Comparison of ENCODE assay signal across 21 cellular contexts in genomic region chr19:17086129-17086528, GRCh38. TPM values are rescaled to one million over a fixed set of nuclear protein-coding genes. Genes with fewer than 3 reads are reported as not detected.
A peak's percentile ranks its signal among the peaks of the same experiment; 100 is the strongest.
DNase-seq lines count a peak whose midpoint lies in the region; ATAC-seq and TF ChIP-seq lines count a peak whose summit lies in the region.
"Had no signal": no experiment of that assay in that cellular context is flagged by ENCODE, and none has a peak within 500 bp of the region (broad histone marks: within the 10 kb centered on the region; RNA-seq: fewer than 3 reads in every experiment).

No MANE protein-coding gene starts in this region.

- H3K4me2 ChIP-seq in neuronal stem cell (ENCODE audit: insufficient read depth, low read length, poor library complexity, severe bottlenecking): no peak overlapping the region

- in situ Hi-C loops in GM13977 (cut with MboI; ENCODE audit: low pct_unique_long_range_greater_than_20kb, low sequenced_read_pairs, unreplicated experiment): no loop called here

- TF ChIP-seq POLR2A in esophagus muscularis mucosa (IDR thresholded peaks at IDR 0.05; ENCODE audit: low read depth): no peak

- no peak overlapping the region for H2AK5ac ChIP-seq in neuronal stem cell (ENCODE audit: low read depth, low read length)

- H4K8ac ChIP-seq in neuronal stem cell (ENCODE audit: low read depth, low read length): no peak overlapping the region

- H3K36me3 ChIP-seq in esophagus muscularis mucosa (peaks cover 0 to 17% (median 11%) of the 10 kb centered on the region in 4 donors), neuronal stem cell (replicated peaks in 1 of 2; ENCODE audit: control insufficient read depth in 2 of 2, insufficient read depth in 2 of 2, low read length in 2 of 2) (peaks cover 2 to 52% of the 10 kb centered on the region in 2 donors), ascending aorta (peaks cover 0 to 7% of the 10 kb centered on the region in 2 donors)

- no peak overlapping the region for H2BK120ac ChIP-seq in neuronal stem cell (ENCODE audit: low read depth, low read length)

- H3K4me3 Mint-ChIP-seq in T-helper 17 cell (no peak overlapping the region), Calu3 (ENCODE audit: low read depth, unreplicated experiment) (no peak overlapping the region)
- H3K4me3 Mint-ChIP-seq: activated CD4-positive, alpha-beta memory T cell treated with anti-CD3 and anti-CD28 coated beads for 36 hours; HFFc6; stimulated activated naive CD8-positive, alpha-beta T cell treated with anti-CD3 and anti-CD28 coated beads, Interleukin-15, amount 100 ng/mL, for 72 hours; T-helper 2 cell treated with Interferon-gamma antibody and Interleukin-4, amounts not matched to agents 5 μg/mL and 100 μg/mL, for 36 hours; WTC11 had no signal

- H3K4me3 ChIP-seq in esophagus muscularis mucosa (no peak overlapping the region), neuronal stem cell (ENCODE audit: low read length in 2 of 2) (no peak overlapping the region), ascending aorta (no peak overlapping the region)
- H3K4me3 ChIP-seq: lung, SK-N-MC had no signal

- BruUV-seq in Calu3 (replicated peaks; lab: Mats Ljungman, UMichigan): no TSS peak

- H3K27me3 ChIP-seq in esophagus muscularis mucosa (no peaks in the 10 kb centered on the region), neuronal stem cell (ENCODE audit: control insufficient read depth in 3 of 3, insufficient read depth in 3 of 3, low read depth in 1 of 3, low read length in 3 of 3) (no peaks in the 10 kb centered on the region), ascending aorta (no peaks in the 10 kb centered on the region)

- H2AFZ ChIP-seq in neuronal stem cell (ENCODE audit: low read length): no peak overlapping the region

- WGBS in esophagus muscularis mucosa: 83% methylated on average over 14 of the region's 14 CpGs
- WGBS in neuronal stem cell (ENCODE audit: extremely low coverage in 2 of 2, insufficient read length in 2 of 2, insufficient replicate concordance in 1 of 2), 2 donors: no CpG with 5 or more reads among the region's 14 CpGs

- CTCF ChIA-PET in Calu3 (lab: Charles Lee): no interaction called here

- H3K4me1 ChIP-seq in esophagus muscularis mucosa (peaks cover 24 to 78% (median 66%) of the 10 kb centered on the region in 4 donors), neuronal stem cell (ENCODE audit: control insufficient read depth in 2 of 2, insufficient read depth in 1 of 2, low read depth in 1 of 2, low read length in 2 of 2) (no peaks in the 10 kb centered on the region), ascending aorta (peaks cover 24 to 73% of the 10 kb centered on the region in 2 donors)

- no peak overlapping the region for H2BK12ac ChIP-seq in neuronal stem cell (ENCODE audit: low read length)

- no peak overlapping the region for H3K14ac ChIP-seq in neuronal stem cell (ENCODE audit: low read length)

- H3K27ac Mint-ChIP-seq in T-helper 17 cell (peak overlapping the region; percentile 11), Calu3 (ENCODE audit: unreplicated experiment) (no peak overlapping the region)
- H3K27ac Mint-ChIP-seq: activated CD4-positive, alpha-beta memory T cell treated with anti-CD3 and anti-CD28 coated beads for 36 hours; T-helper 2 cell treated with Interferon-gamma antibody and Interleukin-4, amounts not matched to agents 5 μg/mL and 100 μg/mL, for 36 hours; WTC11 had no signal

- no peak for TF ChIP-seq CTCF in esophagus muscularis mucosa (IDR thresholded peaks at IDR 0.05)
- no peak for TF ChIP-seq CTCF in Calu3 (IDR thresholded peaks at IDR 0.05; ENCODE audit: unreplicated experiment)
- no peak for TF ChIP-seq CTCF in ascending aorta (IDR thresholded peaks at IDR 0.05)
- no peak for TF ChIP-seq CTCF in GM13977 (IDR thresholded peaks at IDR 0.05; ENCODE audit: extremely low read depth, insufficient read depth, missing control alignments)

- no peak overlapping the region for H3K18ac ChIP-seq in neuronal stem cell (ENCODE audit: low read length)

- H2BK5ac ChIP-seq in neuronal stem cell (ENCODE audit: low read length): peak overlapping the region; percentile 43

- intact Hi-C loops in esophagus muscularis mucosa (cut with DNase I): no loop called here
- intact Hi-C loops in Calu3 (cut with micrococcal nuclease; ENCODE audit: unreplicated experiment): no loop called here
- intact Hi-C loops in ascending aorta (cut with DNase I): no loop called here

- H3K9ac ChIP-seq in neuronal stem cell (ENCODE audit: low read depth, low read length, poor library complexity): no peak overlapping the region

- H3K4ac ChIP-seq in neuronal stem cell (ENCODE audit: low read length): no peak overlapping the region

- no peaks in the 10 kb centered on the region for H3K36me3 Mint-ChIP-seq in T-helper 17 cell (ENCODE audit: low read depth)
- peaks cover 7% of the 10 kb centered on the region for H3K36me3 Mint-ChIP-seq in Calu3 (ENCODE audit: insufficient read depth, unreplicated experiment)
- H3K36me3 Mint-ChIP-seq: naive B cell had no signal

- TF ChIP-seq EP300 in esophagus muscularis mucosa (IDR thresholded peaks at IDR 0.05): no peak

- H3K9me3 ChIP-seq in T-helper 17 cell (ENCODE audit: control insufficient read depth, low read length, poor library complexity, severe bottlenecking) (no peaks in the 10 kb centered on the region), esophagus muscularis mucosa (no peaks in the 10 kb centered on the region), neuronal stem cell (replicated peaks in 1 of 2; ENCODE audit: control insufficient read depth in 2 of 2, insufficient read depth in 1 of 2, low read depth in 1 of 2, low read length in 2 of 2) (peaks cover 0 to 9% of the 10 kb centered on the region in 2 donors), ascending aorta (no peaks in the 10 kb centered on the region)

- peaks cover 11% of the 10 kb centered on the region for H3K79me1 ChIP-seq in neuronal stem cell (ENCODE audit: low read depth, low read length)

- peak overlapping the region in 3 of 4 donors; percentile 14 to 44 (median 15) for H3K27ac ChIP-seq in esophagus muscularis mucosa (replicated peaks in 1 of 4)
- no peak overlapping the region for H3K27ac ChIP-seq in neuronal stem cell (replicated peaks; ENCODE audit: low read length)
- peak overlapping the region in 1 of 2 donors; percentile 56 for H3K27ac ChIP-seq in ascending aorta
- H3K27ac ChIP-seq: SK-N-MC had no signal

- H2BK15ac ChIP-seq in neuronal stem cell (ENCODE audit: low read length): no peak overlapping the region

- H3K23ac ChIP-seq in neuronal stem cell (ENCODE audit: low read depth, low read length, poor library complexity): no peak overlapping the region

- H4K91ac ChIP-seq in neuronal stem cell (ENCODE audit: low read depth, low read length, poor library complexity): no peak overlapping the region

- no peaks in the 10 kb centered on the region for H3K9me3 Mint-ChIP-seq in Calu3 (ENCODE audit: low read depth, unreplicated experiment)
- H3K9me3 Mint-ChIP-seq: activated CD4-positive, alpha-beta memory T cell treated with anti-CD3 and anti-CD28 coated beads for 36 hours; HFFc6; naive B cell; stimulated activated naive CD8-positive, alpha-beta T cell treated with anti-CD3 and anti-CD28 coated beads, Interleukin-15, amount 100 ng/mL, for 72 hours; T-helper 2 cell treated with Interferon-gamma antibody and Interleukin-4, amounts not matched to agents 5 μg/mL and 100 μg/mL, for 36 hours; WTC11 had no signal

- DNase-seq in T-helper 17 cell (no peak), esophagus muscularis mucosa (ENCODE audit: extremely low spot score) (no peak), neuronal stem cell (ENCODE audit: low spot score) (no peak), superior temporal gyrus (ENCODE audit: extremely low spot score) (peak; percentile 84), Calu3 (no peak), ascending aorta (ENCODE audit: low spot score in 2 of 2) (no peak), GM13977 (ENCODE audit: low spot score) (no peak)
- DNase-seq: activated CD4-positive, alpha-beta memory T cell treated with anti-CD3 and anti-CD28 coated beads for 36 hours; activated naive CD4-positive, alpha-beta T cell treated with Interleukin-2 at 50 U/mL for 16 hours; HFFc6; naive B cell; NCI-H510A treated with DMSO at 0.1 percent for 48 hours; small intestine; stimulated activated CD4-positive, alpha-beta T cell treated with anti-CD3 and anti-CD28 coated beads, Interleukin-2, amount 100 ng/mL, for 48 hours; stimulated activated naive CD8-positive, alpha-beta T cell treated with anti-CD3 and anti-CD28 coated beads, Interleukin-15, amount 100 ng/mL, for 72 hours had no signal

- H3K27me3 Mint-ChIP-seq in T-helper 17 cell: no peaks in the 10 kb centered on the region
- no peaks in the 10 kb centered on the region for H3K27me3 Mint-ChIP-seq in Calu3 (ENCODE audit: unreplicated experiment)
- H3K27me3 Mint-ChIP-seq: activated CD4-positive, alpha-beta memory T cell treated with anti-CD3 and anti-CD28 coated beads for 36 hours; naive B cell; progenitor cell of endocrine pancreas; stimulated activated naive CD8-positive, alpha-beta T cell treated with anti-CD3 and anti-CD28 coated beads, Interleukin-15, amount 100 ng/mL, for 72 hours had no signal

- H3K4me1 Mint-ChIP-seq in T-helper 17 cell: peaks cover 48% of the 10 kb centered on the region
- no peaks in the 10 kb centered on the region for H3K4me1 Mint-ChIP-seq in Calu3 (ENCODE audit: low read depth, unreplicated experiment)

- ATAC-seq in T-helper 17 cell (no peak), HG02970 (IDR thresholded peaks at IDR 0.05; ENCODE audit: low FRiP score, unreplicated experiment) (no peak)
- ATAC-seq: stimulated activated naive CD8-positive, alpha-beta T cell treated with anti-CD3 and anti-CD28 coated beads, Interleukin-15, amount 100 ng/mL, for 72 hours; WTC11 had no signal

RNA-seq across cellular contexts. Expression of gene MYO9B, which starts 10.6 kb away (rescaled TPM):
- 100 to 1,000 TPM; 202 to 220 TPM for total RNA-seq in T-helper 17 cell
- 10 to 100 TPM; 52.6 to 73.3 (median 57.7) TPM for total RNA-seq in esophagus muscularis mucosa
- polyA plus RNA-seq in neuronal stem cell (2013, experiment 1 of 2): 22.7 TPM
- 23.8 TPM for polyA plus RNA-seq in neuronal stem cell (2013, experiment 2 of 2)
- total RNA-seq in Calu3 (2022): 38.4 and 40.4 TPM in 2 replicates
- 182 TPM for total RNA-seq in ascending aorta

RNA-seq across cellular contexts. Expression of gene HAUS8, which starts 10.9 kb away (rescaled TPM):
- total RNA-seq in T-helper 17 cell (10 to 100 TPM; 18.4 to 26.2 TPM), esophagus muscularis mucosa (1 to 10 TPM; 3.3 to 6.6 (median 4.6) TPM), Calu3 (2022) (15.7 and 20.5 TPM in 2 replicates), ascending aorta (4.3 TPM)
- polyA plus RNA-seq in neuronal stem cell (2013, experiment 1 of 2): 26.5 TPM
- 27.2 TPM for polyA plus RNA-seq in neuronal stem cell (2013, experiment 2 of 2)

RNA-seq across cellular contexts. Expression of gene CPAMD8, which starts 59.5 kb away (rescaled TPM):
- total RNA-seq in T-helper 17 cell (1 to 10 TPM; 1.1 to 3.3 TPM), esophagus muscularis mucosa (10 to 100 TPM in 3 of 4 donors, 1 to 10 TPM in 1; 9.6 to 21.0 (median 13.0) TPM), Calu3 (2022) (5.7 and 5.8 TPM in 2 replicates), ascending aorta (82.5 TPM)
- 21.3 TPM for polyA plus RNA-seq in neuronal stem cell (2013, experiment 1 of 2)
- polyA plus RNA-seq in neuronal stem cell (2013, experiment 2 of 2): 22.3 TPM
